1 cellular context compared by ENCODE assay signal in the genomic region with DNA sequence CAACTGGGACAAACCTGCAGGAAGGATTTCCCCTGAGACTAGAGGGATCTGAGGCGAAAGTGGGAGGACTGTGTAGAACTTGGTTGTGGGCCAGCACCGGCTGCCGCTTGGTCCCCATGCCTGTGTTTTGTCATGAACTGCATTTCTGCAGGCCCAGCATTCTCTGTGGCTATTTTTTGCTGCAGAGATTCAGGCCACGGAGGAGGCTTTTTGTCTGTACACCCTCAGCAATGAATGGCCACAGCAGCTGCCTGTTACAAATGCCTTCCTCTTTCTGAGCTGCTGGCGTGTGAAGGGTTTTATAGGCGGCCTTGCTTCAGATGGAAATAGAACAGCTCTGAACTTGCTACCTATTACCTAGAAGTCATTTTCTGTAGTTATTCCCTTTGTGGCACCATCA.
TF ChIP-seq lines count a peak whose summit lies in the region.

No MANE protein-coding gene starts in this region.

TF ChIP-seq in H1, 55 proteins besides CTCF, POLR2A, EP300 and RAD21:
- TF ChIP-seq ASH2L (IDR thresholded peaks at IDR 0.05; ENCODE audit: low read length) (no peak), SIRT6 (IDR thresholded peaks at IDR 0.05; ENCODE audit: low read length) (no peak)
